In genomic region chr4:76956961-76957738, GRCh38 we compare ENCODE assay signal across 17 cellular contexts. TPM values are rescaled to one million over a fixed set of nuclear protein-coding genes. Genes with fewer than 3 reads are reported as not detected.
DNase-seq lines count a peak whose midpoint lies in the region; ATAC-seq and TF ChIP-seq lines count a peak whose summit lies in the region.
"Had no signal": no experiment of that assay in that cellular context is flagged by ENCODE, and none has a peak within 500 bp of the region (broad histone marks: within the 10 kb centered on the region; RNA-seq: fewer than 3 reads in every experiment).

No MANE protein-coding gene starts in this region.

- in situ Hi-C loops in ACHN (cut with HindIII; ENCODE audit: low pct_ligation_motif_present, low pct_unique_long_range_greater_than_20kb, low sequenced_read_pairs), result no loop called here

- no peaks in the 10 kb centered on the region for H3K36me3 ChIP-seq in breast epithelium

- ATAC-seq in HG03025 (IDR thresholded peaks at IDR 0.05; ENCODE audit: low FRiP score, unreplicated experiment), result no peak
- ATAC-seq: effector memory CD8-positive, alpha-beta T cell; HCT116; naive thymus-derived CD4-positive, alpha-beta T cell; stimulated activated memory B cell treated with anti-CD40 and anti-IgM and Interleukin-4, amounts not matched to agents 10 μg/mL and 1 μg/mL and 100 μg/mL, for 72 hours had no signal

- H3K9me3 ChIP-seq in breast epithelium, result no peaks in the 10 kb centered on the region

- H3K4me1 ChIP-seq in breast epithelium, result no peaks in the 10 kb centered on the region

- TF ChIP-seq POLR2A in breast epithelium (IDR thresholded peaks at IDR 0.05), result no peak

- H3K4me3 ChIP-seq in breast epithelium, result no peak overlapping the region

- DNase-seq in ACHN (peak; percentile 18), LHCN-M2 (ENCODE audit: low read depth) (peak; percentile 41), foreskin melanocyte (peak; percentile 40), nephron progenitor cell (no peak), substantia nigra (lab: John Stamatoyannopoulos, UW) (no peak), breast epithelium (ENCODE audit: low spot score in 2 of 2) (no peak), HuH-7.5 (ENCODE audit: low spot score) (no peak)
- DNase-seq: activated naive CD4-positive, alpha-beta T cell treated with anti-CD3 and anti-CD28 coated beads for 36 hours; brain microvascular endothelial cell; effector memory CD8-positive, alpha-beta T cell; naive thymus-derived CD4-positive, alpha-beta T cell; NCI-H1436 treated with DMSO at 0.1 percent for 48 hours; NCI-H446 treated with DMSO at 0.1 percent for 48 hours had no signal

- TF ChIP-seq CTCF in nephron progenitor cell (IDR thresholded peaks at IDR 0.05) (no peak), breast epithelium (IDR thresholded peaks at IDR 0.05) (no peak)

- H3K27ac ChIP-seq in substantia nigra (ENCODE audit: low read depth, low read length, poor library complexity, severe bottlenecking) (no peak overlapping the region), breast epithelium (peak overlapping the region in 1 of 2 donors; percentile 29)
- H3K27ac ChIP-seq: brain microvascular endothelial cell, KMS-11 had no signal

- H3K27me3 ChIP-seq in breast epithelium, result no peaks in the 10 kb centered on the region
- H3K27me3 ChIP-seq: brain microvascular endothelial cell had no signal

- peaks cover 98% of the 10 kb centered on the region for H3K36me3 Mint-ChIP-seq in nephron progenitor cell (ENCODE audit: low read depth)

- H3K27ac Mint-ChIP-seq in nephron progenitor cell, result peak overlapping the region; percentile 14
- H3K27ac Mint-ChIP-seq: activated naive CD4-positive, alpha-beta T cell treated with anti-CD3 and anti-CD28 coated beads for 36 hours; naive thymus-derived CD4-positive, alpha-beta T cell; stimulated activated memory B cell treated with anti-CD40 and anti-IgM and Interleukin-4, amounts not matched to agents 10 μg/mL and 1 μg/mL and 100 μg/mL, for 72 hours had no signal

- peak overlapping the region; percentile 14 for H3K4me3 Mint-ChIP-seq in nephron progenitor cell
- H3K4me3 Mint-ChIP-seq: activated naive CD4-positive, alpha-beta T cell treated with anti-CD3 and anti-CD28 coated beads for 36 hours; effector memory CD8-positive, alpha-beta T cell; naive thymus-derived CD4-positive, alpha-beta T cell; stimulated activated memory B cell treated with anti-CD40 and anti-IgM and Interleukin-4, amounts not matched to agents 10 μg/mL and 1 μg/mL and 100 μg/mL, for 72 hours had no signal

- peaks cover 75% of the 10 kb centered on the region for H3K4me1 Mint-ChIP-seq in nephron progenitor cell

- no peaks in the 10 kb centered on the region for H3K27me3 Mint-ChIP-seq in nephron progenitor cell (ENCODE audit: low read depth, poor library complexity)
- H3K27me3 Mint-ChIP-seq: effector memory CD8-positive, alpha-beta T cell; stimulated activated memory B cell treated with anti-CD40 and anti-IgM and Interleukin-4, amounts not matched to agents 10 μg/mL and 1 μg/mL and 100 μg/mL, for 72 hours had no signal

- H3K9me3 Mint-ChIP-seq in nephron progenitor cell, result peaks cover 9% of the 10 kb centered on the region
- H3K9me3 Mint-ChIP-seq: activated naive CD4-positive, alpha-beta T cell treated with anti-CD3 and anti-CD28 coated beads for 36 hours; effector memory CD8-positive, alpha-beta T cell; stimulated activated memory B cell treated with anti-CD40 and anti-IgM and Interleukin-4, amounts not matched to agents 10 μg/mL and 1 μg/mL and 100 μg/mL, for 72 hours had no signal

- intact Hi-C loops in breast epithelium (cut with DNase I; ENCODE audit: low total_unique reads), result no loop called here

RNA-seq across cellular contexts. Expression of gene SEPTIN11, which starts 7.6 kb away (rescaled TPM):
- 188 and 202 TPM in 2 replicates for total RNA-seq in LHCN-M2 (2014; rRNA removed)
- 173 TPM for polyA plus RNA-seq in LHCN-M2 (2012)
- total RNA-seq in breast epithelium, result 100 to 1,000 TPM in 2 of 3 donors, 10 to 100 TPM in 1; 78.6 to 362 (median 329) TPM

RNA-seq across cellular contexts. Expression of gene SOWAHB, which starts 59.2 kb away (rescaled TPM):
- total RNA-seq in LHCN-M2 (2014; rRNA removed) (not detected in 2 replicates), breast epithelium (1 to 10 TPM in 2 of 3 donors, not detected in 1; 2.9 to 5.3 TPM)
- polyA plus RNA-seq in LHCN-M2 (2012), result 0.04 TPM
- total RNA-seq: activated naive CD4-positive, alpha-beta T cell treated with anti-CD3 and anti-CD28 coated beads for 36 hours; naive thymus-derived CD4-positive, alpha-beta T cell had no signal

Comparison
In these comparisons a context has a peak if more than half of its experiments do, and no peak if none do; other contexts are left out.
1. DNase-seq: peak in ACHN (single experiment), LHCN-M2 (single experiment) and foreskin melanocyte (single experiment); none in nephron progenitor cell (single experiment), substantia nigra (0 of 49), breast epithelium (0 of 2) and HuH-7.5 (single experiment).